8 cellular contexts compared by ENCODE assay signal in the genomic region with DNA sequence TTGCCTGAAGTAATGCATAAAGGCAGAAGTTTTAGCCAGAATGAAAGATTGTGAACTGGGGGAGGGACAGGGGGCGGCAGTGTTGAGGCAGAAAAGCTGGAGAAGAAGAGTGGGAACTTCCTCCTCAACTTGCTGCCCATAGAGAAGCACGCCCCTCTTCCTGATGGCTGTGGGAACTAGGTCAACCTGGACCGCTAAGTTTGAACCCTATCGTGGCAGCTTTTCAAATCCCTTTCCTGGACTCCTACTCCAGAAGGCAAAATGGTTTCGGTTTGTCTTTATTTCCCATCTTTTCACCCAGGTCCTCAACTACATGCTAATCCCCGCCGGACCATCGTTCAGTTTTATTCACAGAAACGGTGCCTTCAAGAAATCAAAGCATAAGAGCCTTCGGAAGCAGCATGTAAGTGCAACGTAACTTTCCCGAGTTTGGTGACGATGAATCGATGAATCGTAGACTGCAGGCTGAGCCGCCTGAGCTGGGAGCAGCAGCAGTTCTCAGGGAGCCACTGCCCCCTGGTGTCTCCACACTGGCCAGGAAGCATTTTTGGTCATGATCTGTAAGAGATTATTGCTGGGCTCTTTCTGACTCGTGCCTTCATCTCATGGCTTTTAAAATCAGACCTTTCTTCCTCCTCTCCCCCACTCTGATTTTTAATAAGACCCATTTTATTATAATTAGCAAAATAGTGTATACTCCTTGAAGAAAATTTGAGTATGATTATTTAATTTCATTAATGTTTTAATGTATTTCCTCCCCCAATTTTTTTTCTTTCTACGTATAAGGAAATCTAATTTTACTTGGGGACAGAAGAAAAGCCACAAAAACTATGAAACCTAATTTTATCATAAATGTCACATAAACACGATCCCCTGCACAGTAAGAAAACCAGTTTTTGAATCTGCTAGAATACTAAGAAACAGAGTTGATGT.
DNase-seq lines count a peak whose midpoint lies in the region; ATAC-seq and TF ChIP-seq lines count a peak whose summit lies in the region.

No MANE protein-coding gene starts in this region.

- H3K27ac ChIP-seq in coronary artery, result peak overlapping the region; percentile 67 to 68

- H3K4me3 ChIP-seq in coronary artery, result peak overlapping the region; percentile 77

- ATAC-seq in GM19035 (IDR thresholded peaks at IDR 0.05; ENCODE audit: unreplicated experiment), result peak; percentile 93
- peak; percentile 89 for ATAC-seq in HG03432 (IDR thresholded peaks at IDR 0.05; ENCODE audit: unreplicated experiment)

- peak; percentile 75 for DNase-seq in AML-193 (lab: John Stamatoyannopoulos, UW)
- DNase-seq in NCI-H510A (lab: John Stamatoyannopoulos, UW), result peak; percentile 73
- peak; percentile 80 to 84 for DNase-seq in activated CD4-positive, alpha-beta T cell treated with anti-CD3 and anti-CD28 coated beads for 4 hours
- peak; percentile 85 for DNase-seq in coronary artery (ENCODE audit: low spot score)
- peak; percentile 92 for DNase-seq in left kidney (ENCODE audit: low read depth, low spot score)
- peak; percentile 85 to 87 for DNase-seq in stimulated activated CD4-positive, alpha-beta T cell treated with anti-CD3 and anti-CD28 coated beads, Interleukin-2, amount 100 ng/mL, for 24 hours

- peak; percentile 72 for TF ChIP-seq CTCF in coronary artery (IDR thresholded peaks at IDR 0.05)

Comparison
In these comparisons a context has a peak if more than half of its experiments do, and no peak if none do; other contexts are left out.
1. Peak in every context shown above with its lines: DNase-seq, ATAC-seq, H3K4me3 ChIP-seq and H3K27ac ChIP-seq.